ENCODE assay signal across 34 cellular contexts in genomic region chr7:16732828-16733227, GRCh38.
"Had no signal": no experiment of that assay in that cellular context is flagged by ENCODE, and none has a peak within 500 bp of the region (broad histone marks: within the 10 kb centered on the region; RNA-seq: fewer than 3 reads in every experiment).

No MANE protein-coding gene starts in this region.

- H3K36me3 ChIP-seq: MG63 had no signal

- H3K27me3 ChIP-seq: MG63 had no signal

- DNase-seq: Karpas-422, Kasumi-1, MG63, MM.1S, MV-4-11, NCI-H1048, NCI-H1092, NCI-H1092 treated with DMSO at 0.1 percent for 48 hours, NCI-H1105, NCI-H1105 treated with DMSO at 0.1 percent for 48 hours, NCI-H1417 treated with DMSO at 0.1 percent for 48 hours, NCI-H1436, NCI-H1436 treated with DMSO at 0.1 percent for 48 hours, NCI-H146, NCI-H1694, NCI-H1694 treated with DMSO at 0.1 percent for 48 hours, NCI-H187, NCI-H187 treated with DMSO at 0.1 percent for 48 hours, NCI-H1930, NCI-H2029, NCI-H2029 treated with DMSO at 0.1 percent for 48 hours, NCI-H2081, NCI-H2081 treated with DMSO at 0.1 percent for 48 hours, NCI-H2107, NCI-H2171, NCI-H2171 treated with DMSO at 0.1 percent for 48 hours, NCI-H2227 treated with DMSO at 0.1 percent for 48 hours, NCI-H226, NCI-H345, NCI-H446, NCI-H446 treated with DMSO at 0.1 percent for 48 hours, NCI-H510A, NCI-H510A treated with DMSO at 0.1 percent for 48 hours, NCI-H524 had no signal

- H3K9me3 ChIP-seq: MG63 had no signal

- H3K4me3 ChIP-seq: MG63 had no signal
